8 cellular contexts compared by ENCODE assay signal in the genomic region with DNA sequence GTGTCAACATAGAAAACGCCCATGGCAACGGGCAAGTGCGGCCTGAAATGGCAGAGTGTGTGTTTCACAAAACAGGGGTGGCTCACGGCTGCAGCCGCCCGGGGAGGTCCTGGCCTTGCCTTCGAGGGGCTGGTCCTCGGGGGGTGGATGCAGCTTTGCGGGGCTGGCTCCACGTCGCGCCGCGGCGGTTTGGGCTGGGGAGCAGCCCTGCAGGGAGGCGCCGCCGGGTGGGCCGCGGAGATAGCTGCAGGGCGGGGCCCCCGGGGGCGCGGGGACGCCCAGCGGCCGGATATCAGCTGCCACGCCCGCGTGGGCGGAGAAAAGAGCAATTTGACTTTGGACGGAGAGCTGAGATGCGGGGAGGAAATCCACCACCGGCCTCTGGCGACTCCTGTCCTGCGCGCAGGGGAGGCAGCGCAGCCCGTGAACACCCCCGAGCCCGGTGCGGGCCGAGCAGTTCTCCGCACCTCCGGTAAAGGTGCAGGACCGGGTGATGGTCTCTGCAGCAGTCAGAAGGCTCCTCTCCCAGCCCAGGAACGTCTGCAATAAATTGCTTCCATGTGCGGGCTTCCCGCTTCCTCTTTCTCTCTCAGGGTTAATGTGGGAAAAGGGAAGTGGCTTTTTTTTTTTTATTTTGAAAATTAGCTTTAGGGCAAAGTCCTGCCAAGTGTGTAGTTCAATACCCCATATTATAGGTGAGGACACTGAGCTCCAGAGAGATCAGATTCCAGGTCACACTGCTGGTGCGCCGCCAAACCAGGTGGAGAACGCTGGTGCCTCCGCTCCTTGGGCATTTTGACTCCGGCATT.
DNase-seq lines count a peak whose midpoint lies in the region; ATAC-seq and TF ChIP-seq lines count a peak whose summit lies in the region.

No MANE protein-coding gene starts in this region.

- DNase-seq in DMS 273 (lab: John Stamatoyannopoulos, UW; ENCODE audit: unreplicated experiment) (peak; percentile 78), DMS 273 treated with DMSO at 0.1 percent for 48 hours (lab: John Stamatoyannopoulos, UW) (no peak), NCI-H2029 treated with DMSO at 0.1 percent for 48 hours (lab: John Stamatoyannopoulos, UW) (peak; percentile 86), WTC11 (ENCODE audit: low spot score) (peak; percentile 42), cerebellar cortex (ENCODE audit: low spot score) (peak; percentile 38), left lobe of liver (ENCODE audit: low spot score) (peak; percentile 94)
- peak; percentile 54 to 61 for DNase-seq in stimulated activated CD4-positive, alpha-beta T cell treated with anti-CD3 and anti-CD28 coated beads, Interleukin-4, amount 100 ng/mL, for 4 hours

- POLR2A ChIA-PET in WTC11 (lab: Charles Lee) = no interaction called here

- CTCF ChIA-PET in WTC11 (lab: Charles Lee) = no interaction called here

- H3K27ac Mint-ChIP-seq in WTC11 = no peak overlapping the region

- H3K4me1 Mint-ChIP-seq in WTC11 = peaks cover 46% of the 10 kb centered on the region

- peak overlapping the region; percentile 73 for H3K4me3 Mint-ChIP-seq in WTC11

- peaks cover 34% of the 10 kb centered on the region for H3K27me3 Mint-ChIP-seq in WTC11 (ENCODE audit: low read depth)

- no peaks in the 10 kb centered on the region for H3K36me3 Mint-ChIP-seq in WTC11

- peak; percentile 58 for ATAC-seq in HG02759 (IDR thresholded peaks at IDR 0.05; ENCODE audit: unreplicated experiment)
- peak; percentile 23 for ATAC-seq in WTC11
- peak; percentile 78 for ATAC-seq in left lobe of liver

- no peaks in the 10 kb centered on the region for H3K9me3 Mint-ChIP-seq in WTC11

- no peak for TF ChIP-seq CTCF in WTC11 (IDR thresholded peaks at IDR 0.05)

TF ChIP-seq in WTC11, 78 proteins besides CTCF, POLR2A, EP300 and RAD21:
- TF ChIP-seq, protein P1, sequence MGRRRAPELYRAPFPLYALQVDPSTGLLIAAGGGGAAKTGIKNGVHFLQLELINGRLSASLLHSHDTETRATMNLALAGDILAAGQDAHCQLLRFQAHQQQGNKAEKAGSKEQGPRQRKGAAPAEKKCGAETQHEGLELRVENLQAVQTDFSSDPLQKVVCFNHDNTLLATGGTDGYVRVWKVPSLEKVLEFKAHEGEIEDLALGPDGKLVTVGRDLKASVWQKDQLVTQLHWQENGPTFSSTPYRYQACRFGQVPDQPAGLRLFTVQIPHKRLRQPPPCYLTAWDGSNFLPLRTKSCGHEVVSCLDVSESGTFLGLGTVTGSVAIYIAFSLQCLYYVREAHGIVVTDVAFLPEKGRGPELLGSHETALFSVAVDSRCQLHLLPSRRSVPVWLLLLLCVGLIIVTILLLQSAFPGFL (CRISPR knock-in tag; IDR thresholded peaks at IDR 0.05; ENCODE audit: borderline replicate concordance) = 0 out of 2 replicates have a peak, but pooled peaks have one; percentile 31
- TF ChIP-seq, protein P2, sequence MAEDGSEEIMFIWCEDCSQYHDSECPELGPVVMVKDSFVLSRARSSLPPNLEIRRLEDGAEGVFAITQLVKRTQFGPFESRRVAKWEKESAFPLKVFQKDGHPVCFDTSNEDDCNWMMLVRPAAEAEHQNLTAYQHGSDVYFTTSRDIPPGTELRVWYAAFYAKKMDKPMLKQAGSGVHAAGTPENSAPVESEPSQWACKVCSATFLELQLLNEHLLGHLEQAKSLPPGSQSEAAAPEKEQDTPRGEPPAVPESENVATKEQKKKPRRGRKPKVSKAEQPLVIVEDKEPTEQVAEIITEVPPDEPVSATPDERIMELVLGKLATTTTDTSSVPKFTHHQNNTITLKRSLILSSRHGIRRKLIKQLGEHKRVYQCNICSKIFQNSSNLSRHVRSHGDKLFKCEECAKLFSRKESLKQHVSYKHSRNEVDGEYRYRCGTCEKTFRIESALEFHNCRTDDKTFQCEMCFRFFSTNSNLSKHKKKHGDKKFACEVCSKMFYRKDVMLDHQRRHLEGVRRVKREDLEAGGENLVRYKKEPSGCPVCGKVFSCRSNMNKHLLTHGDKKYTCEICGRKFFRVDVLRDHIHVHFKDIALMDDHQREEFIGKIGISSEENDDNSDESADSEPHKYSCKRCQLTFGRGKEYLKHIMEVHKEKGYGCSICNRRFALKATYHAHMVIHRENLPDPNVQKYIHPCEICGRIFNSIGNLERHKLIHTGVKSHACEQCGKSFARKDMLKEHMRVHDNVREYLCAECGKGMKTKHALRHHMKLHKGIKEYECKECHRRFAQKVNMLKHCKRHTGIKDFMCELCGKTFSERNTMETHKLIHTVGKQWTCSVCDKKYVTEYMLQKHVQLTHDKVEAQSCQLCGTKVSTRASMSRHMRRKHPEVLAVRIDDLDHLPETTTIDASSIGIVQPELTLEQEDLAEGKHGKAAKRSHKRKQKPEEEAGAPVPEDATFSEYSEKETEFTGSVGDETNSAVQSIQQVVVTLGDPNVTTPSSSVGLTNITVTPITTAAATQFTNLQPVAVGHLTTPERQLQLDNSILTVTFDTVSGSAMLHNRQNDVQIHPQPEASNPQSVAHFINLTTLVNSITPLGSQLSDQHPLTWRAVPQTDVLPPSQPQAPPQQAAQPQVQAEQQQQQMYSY (CRISPR knock-in tag; IDR thresholded peaks at IDR 0.05) = no peak

Comparison
In these comparisons a context has a peak if more than half of its experiments do, and no peak if none do; other contexts are left out.
1. ATAC-seq: peak in every context shown above with its lines; median percentile 78 in left lobe of liver; 58 in HG02759; 23 in WTC11.